In the genomic region with DNA sequence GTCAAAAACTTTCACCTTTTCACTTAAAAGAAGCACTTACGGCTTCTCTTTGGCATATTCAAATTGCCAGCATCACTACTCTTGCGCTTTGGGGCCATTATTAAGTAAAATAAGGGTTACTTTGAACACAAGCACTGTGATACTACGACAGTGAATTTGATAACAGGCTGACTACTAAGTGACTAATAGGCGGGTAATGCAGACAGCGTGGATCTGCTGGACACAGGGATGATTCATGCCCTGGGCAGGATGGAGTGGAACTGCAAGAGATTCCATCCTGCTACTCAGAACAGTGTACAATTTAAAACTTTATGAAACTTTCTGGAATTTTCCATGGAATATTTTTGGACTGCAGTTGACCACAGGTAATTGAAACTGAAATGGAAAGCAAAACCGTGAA, we compare ENCODE assay signal across 12 cellular contexts. TPM values are rescaled to one million over a fixed set of nuclear protein-coding genes. Genes with fewer than 3 reads are reported as not detected.
DNase-seq lines count a peak whose midpoint lies in the region; ATAC-seq, FAIRE-seq and TF ChIP-seq lines count a peak whose summit lies in the region.
"Had no signal": no experiment of that assay in that cellular context is flagged by ENCODE, and none has a peak within 500 bp of the region (broad histone marks: within the 10 kb centered on the region; RNA-seq: fewer than 3 reads in every experiment).

No MANE protein-coding gene starts in this region.

- FAIRE-seq in small intestine (lab: Jason Lieb, UNC): no peak

- no peaks in the 10 kb centered on the region for H3K4me1 Mint-ChIP-seq in effector memory CD8-positive, alpha-beta T cell (ENCODE audit: low read depth in 2 of 2)
- H3K4me1 Mint-ChIP-seq: activated naive CD4-positive, alpha-beta T cell treated with anti-CD3 and anti-CD28 coated beads, Interleukin-2, amount 10 ng/mL, durations not matched to agents 7 days and 5 days had no signal

- no peaks in the 10 kb centered on the region for H3K9me3 Mint-ChIP-seq in effector memory CD8-positive, alpha-beta T cell
- H3K9me3 Mint-ChIP-seq: activated naive CD4-positive, alpha-beta T cell treated with anti-CD3 and anti-CD28 coated beads, Interleukin-2, amount 10 ng/mL, durations not matched to agents 7 days and 5 days had no signal

- H3K9me3 ChIP-seq in GM23248 (ENCODE audit: low read depth) (no peaks in the 10 kb centered on the region), small intestine (ENCODE audit: control insufficient read depth, low read depth) (no peaks in the 10 kb centered on the region)
- H3K9me3 ChIP-seq: testis had no signal

- DNase-seq in GM23248 (peak; percentile 97), fibroblast of villous mesenchyme (ENCODE audit: low read depth) (peak; percentile 98), small intestine (peak; percentile 13), D341Med (ENCODE audit: low spot score) (no peak), NCI-H2196 (lab: John Stamatoyannopoulos, UW; ENCODE audit: unreplicated experiment) (no peak)
- DNase-seq in stimulated activated CD4-positive, alpha-beta T cell treated with anti-CD3 and anti-CD28 coated beads, Interleukin-12 subunit alpha, Interleukin-12 subunit beta, amount 100 ng/mL, for 4 hours: no peak
- DNase-seq in effector memory CD8-positive, alpha-beta T cell: no peak
- DNase-seq: activated naive CD4-positive, alpha-beta T cell treated with anti-CD3 and anti-CD28 coated beads, Interleukin-2, amount 10 ng/mL, durations not matched to agents 7 days and 5 days; NCI-H2227 treated with DMSO at 0.1 percent for 48 hours; testis; WERI-Rb-1 had no signal

- no peak overlapping the region for H3K27ac Mint-ChIP-seq in effector memory CD8-positive, alpha-beta T cell

- H3K27ac ChIP-seq in GM23248: peak overlapping the region; percentile 41
- H3K27ac ChIP-seq in small intestine (ENCODE audit: low read depth in 1 of 2, low read length in 1 of 2): no peak overlapping the region
- H3K27ac ChIP-seq: testis, WERI-Rb-1 had no signal

- H2AFZ ChIP-seq in GM23248: no peak overlapping the region

- H3K27me3 Mint-ChIP-seq in effector memory CD8-positive, alpha-beta T cell: no peaks in the 10 kb centered on the region
- H3K27me3 Mint-ChIP-seq: activated naive CD4-positive, alpha-beta T cell treated with anti-CD3 and anti-CD28 coated beads, Interleukin-2, amount 10 ng/mL, durations not matched to agents 7 days and 5 days had no signal

- TF ChIP-seq CTCF in fibroblast of villous mesenchyme (IDR thresholded peaks at IDR 0.05; ENCODE audit: insufficient read depth, low read depth, low read length): no peak

- peak; percentile 100 for ATAC-seq in SK-N-SH treated with all-trans-retinoic acid at 6 μM for 48 hours
- no peak for ATAC-seq in effector memory CD8-positive, alpha-beta T cell (replicated peaks)

- in situ Hi-C loops in GM23248 (cut with MboI): loop anchor here (10.0 kb wide), 1 partner anchor 169 kb away; no protein-coding TSS in a partner anchor

- H3F3A ChIP-seq in GM23248 (ENCODE audit: insufficient read depth): peaks cover 17% of the 10 kb centered on the region

- H3K4me3 ChIP-seq in GM23248 (peak overlapping the region; percentile 44), fibroblast of villous mesenchyme (ENCODE audit: low read depth, low read length) (no peak overlapping the region), small intestine (ENCODE audit: low read depth in 1 of 2, low read length in 2 of 2) (no peak overlapping the region)
- H3K4me3 ChIP-seq: testis had no signal

- no peaks in the 10 kb centered on the region for H3K9me2 ChIP-seq in GM23248 (ENCODE audit: insufficient read depth)

- H3K4me3 Mint-ChIP-seq in effector memory CD8-positive, alpha-beta T cell: no peak overlapping the region
- H3K4me3 Mint-ChIP-seq: activated naive CD4-positive, alpha-beta T cell treated with anti-CD3 and anti-CD28 coated beads, Interleukin-2, amount 10 ng/mL, durations not matched to agents 7 days and 5 days had no signal

- H3K79me2 ChIP-seq in GM23248 (ENCODE audit: insufficient read depth): no peaks in the 10 kb centered on the region

- H3K36me3 ChIP-seq in GM23248 (ENCODE audit: low read depth) (no peaks in the 10 kb centered on the region), small intestine (ENCODE audit: control insufficient read depth in 2 of 2, insufficient read depth in 2 of 2, low read length in 2 of 2) (no peaks in the 10 kb centered on the region)

- H3K27me3 ChIP-seq in GM23248 (replicated peaks; ENCODE audit: insufficient read depth) (no peaks in the 10 kb centered on the region), small intestine (ENCODE audit: control insufficient read depth in 2 of 2, insufficient read depth in 2 of 2, low read length in 2 of 2) (no peaks in the 10 kb centered on the region)
- H3K27me3 ChIP-seq: testis had no signal

- peaks cover 18% of the 10 kb centered on the region for H3K4me1 ChIP-seq in GM23248 (ENCODE audit: insufficient read depth)
- H3K4me1 ChIP-seq in small intestine (ENCODE audit: control insufficient read depth in 2 of 2, insufficient read depth in 1 of 2, low read depth in 1 of 2, low read length in 1 of 2): no peaks in the 10 kb centered on the region
- H3K4me1 ChIP-seq: testis had no signal

- no peaks in the 10 kb centered on the region for H4K20me1 ChIP-seq in GM23248 (ENCODE audit: insufficient read depth)

- H3K4me2 ChIP-seq in GM23248 (ENCODE audit: unreplicated experiment): peak overlapping the region; percentile 71

- 16 to 18% methylated on average over 6 of the region's 6 CpGs for WGBS in GM23248 (ENCODE audit: low coverage in 1 of 2, low lambda C conversion rate in 2 of 2, missing lambda C conversion rate in 2 of 2), 2 experiments
- 80 to 85% (median 83%) methylated on average over 6 of the region's 6 CpGs for WGBS in small intestine, 3 donors

- no peak overlapping the region for H3K9ac ChIP-seq in GM23248

- no peaks in the 10 kb centered on the region for H3K36me3 Mint-ChIP-seq in effector memory CD8-positive, alpha-beta T cell (ENCODE audit: insufficient read depth)

TF ChIP-seq in SK-N-SH treated with all-trans-retinoic acid at 6 μM for 48 hours, 23 proteins besides CTCF, POLR2A, EP300 and RAD21:
- peak; percentile 74 for TF ChIP-seq ISL1 (CRISPR knock-in tag; IDR thresholded peaks at IDR 0.05)
- TF ChIP-seq TOX (CRISPR knock-in tag; IDR thresholded peaks at IDR 0.05; ENCODE audit: borderline replicate concordance): peak; percentile 17; the same call in 1 of the 2 replicates
- no peak for TF ChIP-seq SNAI2 (CRISPR knock-in tag; IDR thresholded peaks at IDR 0.05)
TF ChIP-seq in SK-N-SH treated with all-trans-retinoic acid at 6 μM for 48 hours: peak in this region for 2.

RNA-seq across cellular contexts. Expression of gene YEATS4, which starts 45.9 kb away (rescaled TPM):
- total RNA-seq in GM23248 (2014; rRNA removed; shearing (Covaris generic)): 21.6 and 60.4 TPM in 2 replicates
- polyA plus RNA-seq in GM23248 (2016; fragmentation: Nextera tagmentation; extraction: Ambion mirVana): 17.2 and 17.5 TPM in 2 replicates
- 10.8 and 13.9 TPM in 2 replicates for total RNA-seq in fibroblast of villous mesenchyme
- 10 to 100 TPM; 12.5 to 23.0 (median 15.7) TPM for polyA plus RNA-seq in small intestine

RNA-seq across cellular contexts. Expression of gene LYZ, which starts 57.3 kb away (rescaled TPM):
- not detected in 2 replicates for total RNA-seq in GM23248 (2014; rRNA removed; shearing (Covaris generic))
- polyA plus RNA-seq in GM23248 (2016; fragmentation: Nextera tagmentation; extraction: Ambion mirVana): not detected in 2 replicates
- not detected in 2 replicates for total RNA-seq in fibroblast of villous mesenchyme
- 100 to 1,000 TPM in 2 of 3 donors, 10 to 100 TPM in 1; 69.6 to 836 (median 280) TPM for polyA plus RNA-seq in small intestine

Comparison
In these comparisons a context has a peak if more than half of its experiments do, and no peak if none do; other contexts are left out.
1. DNase-seq: peak in GM23248 (single experiment), fibroblast of villous mesenchyme (single experiment) and small intestine (single experiment); none in D341Med (single experiment), stimulated activated CD4-positive, alpha-beta T cell treated with anti-CD3 and anti-CD28 coated beads, Interleukin-12 subunit alpha, Interleukin-12 subunit beta, amount 100 ng/mL, for 4 hours (single experiment), effector memory CD8-positive, alpha-beta T cell (0 of 3) and NCI-H2196 (single experiment).